In the genomic region with DNA sequence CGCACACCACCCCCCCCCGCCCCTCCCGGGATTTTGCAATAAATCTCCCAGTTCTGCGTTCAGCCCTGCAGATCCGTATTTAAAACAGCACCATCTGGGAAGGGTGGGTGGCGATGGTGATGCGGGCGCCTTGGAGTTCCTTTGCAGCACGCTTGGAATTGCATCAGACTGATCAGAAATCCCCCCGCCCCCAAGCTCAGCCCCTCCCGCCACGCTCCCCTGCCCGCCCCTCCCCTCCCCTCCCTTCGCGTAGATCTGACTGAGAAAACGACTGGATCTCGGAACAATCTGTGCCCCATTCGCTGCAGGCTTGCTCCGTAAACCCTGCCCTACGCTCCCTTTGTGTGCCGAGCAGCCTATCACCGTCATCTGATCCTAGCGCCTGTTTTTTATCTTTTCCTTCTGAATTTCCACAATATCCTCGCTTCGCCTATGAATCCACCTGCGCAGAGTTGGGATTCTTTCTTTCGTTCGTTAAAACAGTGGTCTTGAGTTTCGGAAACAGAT, we compare ENCODE assay signal across 8 cellular contexts. TPM values are rescaled to one million over a fixed set of nuclear protein-coding genes. Genes with fewer than 3 reads are reported as not detected.
A peak's percentile ranks its signal among the peaks of the same experiment; 100 is the strongest.
DNase-seq lines count a peak whose midpoint lies in the region; ATAC-seq and TF ChIP-seq lines count a peak whose summit lies in the region.
"Had no signal": no experiment of that assay in that cellular context is flagged by ENCODE, and none has a peak within 500 bp of the region (broad histone marks: within the 10 kb centered on the region; RNA-seq: fewer than 3 reads in every experiment).

No MANE protein-coding gene starts in this region.

- no peak for TF ChIP-seq CTCF in PC-3 (conservative IDR thresholded peaks at IDR 0.05; ENCODE audit: low read depth, low read length)
- TF ChIP-seq CTCF in epithelial cell of proximal tubule (conservative IDR thresholded peaks at IDR 0.05; ENCODE audit: low read depth, low read length) = no peak
- TF ChIP-seq CTCF in neural progenitor cell (IDR thresholded peaks at IDR 0.05) = no peak

- H4K20me1 ChIP-seq in PC-3 (ENCODE audit: low read length) (no peaks in the 10 kb centered on the region), neural progenitor cell (ENCODE audit: low read depth) (peaks cover 20% of the 10 kb centered on the region)

- DNase-seq in HS-27A (ENCODE audit: low read depth) = peak; percentile 94
- peak; percentile 79 for DNase-seq in PC-3
- DNase-seq in epithelial cell of proximal tubule (ENCODE audit: low read depth) = peak; percentile 56
- DNase-seq in neural progenitor cell (ENCODE audit: low spot score) = peak; percentile 91

- H3K27me3 ChIP-seq in PC-3 (ENCODE audit: low read length) (no peaks in the 10 kb centered on the region), neural progenitor cell (peaks cover 41% of the 10 kb centered on the region)

- H2AFZ ChIP-seq in PC-3 (ENCODE audit: low read length) (peak overlapping the region; percentile 100), neural progenitor cell (replicated peaks) (peak overlapping the region; percentile 54)

- H3K27me3 Mint-ChIP-seq in neural progenitor cell (ENCODE audit: insufficient read depth, low read depth) = peaks cover 35% of the 10 kb centered on the region

- H3F3A ChIP-seq in PC-3 (ENCODE audit: low read length, unreplicated experiment) (no peaks in the 10 kb centered on the region), neural progenitor cell (ENCODE audit: low read depth) (peaks cover 45% of the 10 kb centered on the region)

- H3K9me3 Mint-ChIP-seq in neural progenitor cell = no peaks in the 10 kb centered on the region

- no TSS peak for BruUV-seq in PC-3 (replicated peaks; lab: Mats Ljungman, UMichigan)

- peak overlapping the region; percentile 97 for H3K27ac Mint-ChIP-seq in neural progenitor cell

- ATAC-seq in PC-3 = peak; percentile 86
- ATAC-seq in GM19463 (IDR thresholded peaks at IDR 0.05; ENCODE audit: unreplicated experiment) = no peak
- ATAC-seq in GM21367 (IDR thresholded peaks at IDR 0.05; ENCODE audit: unreplicated experiment) = no peak
- ATAC-seq in GM18520 (IDR thresholded peaks at IDR 0.05; ENCODE audit: unreplicated experiment) = no peak

- peaks cover 35% of the 10 kb centered on the region for H3K4me1 Mint-ChIP-seq in neural progenitor cell

- H3K4me2 ChIP-seq in PC-3 (ENCODE audit: low read length) (peak overlapping the region; percentile 100), neural progenitor cell (peak overlapping the region; percentile 96)

- POLR2A ChIA-PET in PC-3 (lab: Charles Lee; ENCODE audit: unreplicated experiment) = interaction anchor here (0.6 to 1.1 kb wide), 6 partner anchors 18 to 386 kb away, joined by 3 to 7 read pairs (median 4); partner anchors contain the start of gene BDNF

- peak overlapping the region; percentile 69 for H3K27ac ChIP-seq in PC-3 (ENCODE audit: low read length)
- peak overlapping the region; percentile 72 for H3K27ac ChIP-seq in neural progenitor cell

- H3K79me2 ChIP-seq in PC-3 (ENCODE audit: low read length) (no peaks in the 10 kb centered on the region), neural progenitor cell (ENCODE audit: low read depth) (no peaks in the 10 kb centered on the region)

- H3K9ac ChIP-seq in PC-3 (ENCODE audit: low read length) (peak overlapping the region; percentile 65), neural progenitor cell (no peak overlapping the region)

- H3K4me3 ChIP-seq in PC-3 (ENCODE audit: low read length) = peak overlapping the region; percentile 97
- peak overlapping the region; percentile 64 for H3K4me3 ChIP-seq in epithelial cell of proximal tubule (ENCODE audit: low read depth, low read length)
- peak overlapping the region; percentile 59 for H3K4me3 ChIP-seq in neural progenitor cell

- CTCF ChIA-PET in PC-3 (lab: Charles Lee) = interaction anchor here (0.6 kb wide), 5 partner anchors 208 to 1146 kb away, joined by 3 to 9 read pairs (median 5); no protein-coding TSS in a partner anchor

- H3K36me3 ChIP-seq in PC-3 (ENCODE audit: low read depth, low read length) = no peaks in the 10 kb centered on the region
- H3K36me3 ChIP-seq in neural progenitor cell = no peaks in the 10 kb centered on the region

- no peaks in the 10 kb centered on the region for H3K36me3 Mint-ChIP-seq in neural progenitor cell

- H3K9me2 ChIP-seq in PC-3 (replicated peaks; ENCODE audit: low read length) = no peaks in the 10 kb centered on the region

- H3K4me1 ChIP-seq in PC-3 (ENCODE audit: insufficient read depth, low read length) = peaks cover 6% of the 10 kb centered on the region; the same call in 1 of the 2 replicates
- peaks cover 15% of the 10 kb centered on the region for H3K4me1 ChIP-seq in neural progenitor cell

- no peaks in the 10 kb centered on the region for H3K9me3 ChIP-seq in PC-3 (ENCODE audit: low read length)
- no peaks in the 10 kb centered on the region for H3K9me3 ChIP-seq in neural progenitor cell (ENCODE audit: low read depth)

- intact Hi-C loops in PC-3 (cut with micrococcal nuclease) = loop anchor here (1.0 to 5.0 kb wide), 6 partner anchors 52 to 809 kb away; partner anchors contain the start of genes KIF18A and METTL15

- H3K4me3 Mint-ChIP-seq in neural progenitor cell = peak overlapping the region; percentile 94

RNA-seq across cellular contexts. Expression of gene BDNF, which starts 18.1 kb away (rescaled TPM):
- total RNA-seq in PC-3 (2014; rRNA removed) = 3.4 and 3.8 TPM in 2 replicates
- 5.8 and 9.5 TPM in 2 replicates for total RNA-seq in epithelial cell of proximal tubule
- 1.6 and 2.1 TPM in 2 replicates for total RNA-seq in neural progenitor cell (ENCODE audit: low replicate concordance)
- total RNA-seq: T-helper 2 cell treated with Interferon-gamma antibody and Interleukin-4, amounts not matched to agents 100 ng/mL and 5 ng/mL, for 36 hours had no signal
